Comparison of ENCODE assay signal across 8 cellular contexts in genomic region chr5:75337366-75338021, GRCh38. TPM values are rescaled to one million over a fixed set of nuclear protein-coding genes. Genes with fewer than 3 reads are reported as not detected.
DNase-seq lines count a peak whose midpoint lies in the region; ATAC-seq and TF ChIP-seq lines count a peak whose summit lies in the region.

No MANE protein-coding gene starts in this region.

- H3K4me2 ChIP-seq in MM.1S (ENCODE audit: low read depth, low read length): peak overlapping the region; percentile 88

- TF ChIP-seq CTCF in MM.1S (IDR thresholded peaks at IDR 0.05; ENCODE audit: low read length) (no peak), sigmoid colon (IDR thresholded peaks at IDR 0.05) (no peak)

- H3K4me1 ChIP-seq in MM.1S (ENCODE audit: low read length): peaks cover 9% of the 10 kb centered on the region
- H3K4me1 ChIP-seq in adipocyte (ENCODE audit: control insufficient read depth, insufficient read depth, low read length): peaks cover 33% of the 10 kb centered on the region
- H3K4me1 ChIP-seq in right cardiac atrium (ENCODE audit: control insufficient read depth, insufficient read depth, low read length): no peaks in the 10 kb centered on the region
- H3K4me1 ChIP-seq in sigmoid colon: peaks cover 0 to 19% (median 14%) of the 10 kb centered on the region in 4 donors

- H3K79me2 ChIP-seq in MM.1S (ENCODE audit: low read length): peaks cover 52% of the 10 kb centered on the region

- H3K9ac ChIP-seq in MM.1S (ENCODE audit: low read length) (peak overlapping the region; percentile 93), adipocyte (ENCODE audit: low read length) (peak overlapping the region; percentile 97)

- H3K27ac ChIP-seq in MM.1S (ENCODE audit: low read length) (peak overlapping the region; percentile 68), right cardiac atrium (ENCODE audit: low read length) (peak overlapping the region; percentile 82), sigmoid colon (peak overlapping the region; percentile 90 to 98 (median 96))

- H3K4me3 ChIP-seq in MM.1S (ENCODE audit: low read length) (peak overlapping the region; percentile 98), adipocyte (ENCODE audit: low read length) (peak overlapping the region; percentile 97), right cardiac atrium (ENCODE audit: low read length) (peak overlapping the region; percentile 84), sigmoid colon (peak overlapping the region; percentile 80 to 95 (median 88))

- in situ Hi-C loops in ACHN (cut with HindIII; ENCODE audit: low pct_ligation_motif_present, low pct_unique_long_range_greater_than_20kb, low sequenced_read_pairs): no loop called here

- WGBS in right cardiac atrium: under 1% methylated on average over 50 of the region's 50 CpGs
- 0 to 1% methylated on average over 50 of the region's 50 CpGs for WGBS in sigmoid colon, 2 donors

- no peak for TF ChIP-seq EP300 in sigmoid colon (IDR thresholded peaks at IDR 0.05)

- no peaks in the 10 kb centered on the region for H3F3A ChIP-seq in MM.1S (ENCODE audit: insufficient read depth, low read length)

- ATAC-seq in GM19035 (IDR thresholded peaks at IDR 0.05; ENCODE audit: unreplicated experiment) (peak; percentile 9), right cardiac atrium (peak; percentile 3 to 22), HG02870 (IDR thresholded peaks at IDR 0.05; ENCODE audit: unreplicated experiment) (no peak)

- TF ChIP-seq POLR2A in sigmoid colon (IDR thresholded peaks at IDR 0.05): no peak

- H3K36me3 ChIP-seq in MM.1S (replicated peaks; ENCODE audit: insufficient read depth, low read length) (0 out of 2 replicates have a peak, but pooled peaks cover 5% of the 10 kb centered on the region), adipocyte (ENCODE audit: control insufficient read depth, insufficient read depth, low read length, severe bottlenecking) (peaks cover 3% of the 10 kb centered on the region), sigmoid colon (no peaks in the 10 kb centered on the region)

- DNase-seq in ACHN (peak; percentile 12), MM.1S (no peak), adipocyte (ENCODE audit: low read depth) (peak; percentile 66), right cardiac atrium (peak in 2 of 3 donors; percentile 76 to 82), sigmoid colon (peak; percentile 73), NCI-H2029 treated with DMSO at 0.1 percent for 48 hours (lab: John Stamatoyannopoulos, UW) (no peak)

- H4K20me1 ChIP-seq in MM.1S (ENCODE audit: insufficient read depth, low read length): peaks cover 5% of the 10 kb centered on the region; the same call in 1 of the 2 replicates

- H2AFZ ChIP-seq in MM.1S (ENCODE audit: low read length): peak overlapping the region; percentile 74

- H3K9me2 ChIP-seq in MM.1S (replicated peaks; ENCODE audit: insufficient read depth, low read length): no peaks in the 10 kb centered on the region

- H3K27me3 ChIP-seq in MM.1S (replicated peaks; ENCODE audit: insufficient read depth, low read length) (no peaks in the 10 kb centered on the region), adipocyte (replicated peaks; ENCODE audit: control insufficient read depth, insufficient read depth, low read length) (no peaks in the 10 kb centered on the region), right cardiac atrium (ENCODE audit: control insufficient read depth, insufficient read depth) (no peaks in the 10 kb centered on the region), sigmoid colon (no peaks in the 10 kb centered on the region)

- H3K9me3 ChIP-seq in MM.1S (replicated peaks; ENCODE audit: insufficient read depth, low read length) (no peaks in the 10 kb centered on the region), adipocyte (ENCODE audit: control insufficient read depth, low read length) (no peaks in the 10 kb centered on the region), right cardiac atrium (ENCODE audit: control insufficient read depth, low read length) (no peaks in the 10 kb centered on the region), sigmoid colon (no peaks in the 10 kb centered on the region)

- intact Hi-C loops in right cardiac atrium (cut with DNase I) (loop anchor here in 2 of 4 donors (2.0 to 10.0 kb wide), 2 partner anchors 101 to 103 kb away; partner anchors contain the start of gene ANKRD31 (in 2 of the 2)), sigmoid colon (cut with DNase I) (loop anchor here (2.0 to 5.0 kb wide), 4 partner anchors 173 to 380 kb away; partner anchors contain the start of genes CERT1, GCNT4, POC5 and POLK)

RNA-seq across cellular contexts. Expression of gene HMGCR, which starts 0.5 kb away (rescaled TPM):
- total RNA-seq in right cardiac atrium (10 to 100 TPM in 3 of 4 donors, 1 to 10 TPM in 1; 8.1 to 16.0 (median 10.9) TPM), sigmoid colon (10 to 100 TPM in 3 of 4 donors, 1 to 10 TPM in 1; 9.7 to 16.1 (median 12.2) TPM)
- polyA plus RNA-seq in right cardiac atrium (4.3 TPM), sigmoid colon (10 to 100 TPM; 10.6 to 61.9 (median 10.8) TPM)

Comparison
In these comparisons a context has a peak if more than half of its experiments do, and no peak if none do; other contexts are left out.
1. DNase-seq: peak in ACHN (single experiment), adipocyte (single experiment), right cardiac atrium (2 of 3) and sigmoid colon (single experiment); none in MM.1S (single experiment) and NCI-H2029 treated with DMSO at 0.1 percent for 48 hours (single experiment).
2. Peak in every context shown above with its lines, with median percentiles within 50 percentile points of each other: H3K27ac ChIP-seq and H3K4me3 ChIP-seq.